27 cellular contexts compared by ENCODE assay signal in the genomic region with DNA sequence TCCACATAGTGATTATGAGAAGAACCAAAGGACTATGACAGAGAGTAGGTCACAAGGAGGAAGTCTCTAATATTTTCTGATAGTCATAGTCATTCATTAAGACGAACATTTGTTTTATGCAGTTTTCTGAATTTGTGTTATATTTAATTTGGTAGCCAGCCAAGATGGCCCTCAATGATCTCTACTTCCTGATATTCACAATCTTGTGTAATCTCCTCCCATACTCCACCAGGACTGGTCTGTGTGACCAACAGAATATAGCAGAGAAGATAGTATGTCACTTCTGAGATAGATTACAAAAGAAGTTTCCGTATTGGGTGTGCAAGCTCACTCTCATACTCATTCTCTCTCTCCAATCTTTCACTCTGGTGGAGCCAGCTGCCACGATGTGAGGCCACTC.
"Had no signal": no experiment of that assay in that cellular context is flagged by ENCODE, and none has a peak within 500 bp of the region (broad histone marks: within the 10 kb centered on the region; RNA-seq: fewer than 3 reads in every experiment).

No MANE protein-coding gene starts in this region.

- H3K4me1 Mint-ChIP-seq: activated T-helper 17 cell treated with anti-CD3 and anti-CD28 coated beads, Interleukin-2, amount 50 U/mL, for 72 hours; brain; natural killer cell; stimulated activated naive B cell treated with anti-CD40 and anti-IgM and Interleukin-4, amounts not matched to agents 10 μg/mL and 1 μg/mL and 100 μg/mL, for 72 hours had no signal

- H3K9me3 Mint-ChIP-seq: activated T-helper 17 cell treated with anti-CD3 and anti-CD28 coated beads, Interleukin-2, amount 50 U/mL, for 72 hours; dendritic cell treated with granulocyte-macrophage colony-stimulating factor and Interleukin-4, amounts not matched to agents 40 ng/mL and 50 ng/mL, for 4 days had no signal

- H3K27ac Mint-ChIP-seq: activated CD8-positive, alpha-beta T cell treated with anti-CD3 and anti-CD28 coated beads, Interleukin-2, amount 10 ng/mL, durations not matched to agents 7 days and 5 days; activated naive CD4-positive, alpha-beta T cell treated with anti-CD3 and anti-CD28 coated beads, Interleukin-2, amount 50 U/mL, for 72 hours; activated T-helper 17 cell treated with anti-CD3 and anti-CD28 coated beads, Interleukin-2, amount 50 U/mL, for 72 hours; brain; dendritic cell treated with granulocyte-macrophage colony-stimulating factor and Interleukin-4, amounts not matched to agents 40 ng/mL and 50 ng/mL, for 4 days; natural killer cell; progenitor cell of endocrine pancreas; stimulated activated naive B cell treated with anti-CD40 and anti-IgM and Interleukin-4, amounts not matched to agents 10 μg/mL and 1 μg/mL and 100 μg/mL, for 72 hours had no signal

- DNase-seq: activated CD4-positive, alpha-beta T cell treated with anti-CD3 and anti-CD28 coated beads for 1 hour; activated CD4-positive, alpha-beta T cell treated with anti-CD3 and anti-CD28 coated beads, Interleukin-2, amount 50 U/mL, for 1 hour; activated CD8-positive, alpha-beta T cell treated with anti-CD3 and anti-CD28 coated beads, Interleukin-2, amount 10 ng/mL, durations not matched to agents 7 days and 5 days; activated T-cell treated with anti-CD3 and anti-CD28 coated beads, Interleukin-2, amount 50 U/mL, for 1 hour; aorta; effector memory CD4-positive, alpha-beta T cell; gastrocnemius medialis; head of caudate nucleus; hypothalamus; left ventricle myocardium inferior; mammary epithelial cell; midbrain; natural killer cell; retina; sigmoid colon; stimulated activated CD4-positive, alpha-beta T cell treated with anti-CD3 and anti-CD28 coated beads, Interleukin-2, amount 100 ng/mL, for 48 hours; stimulated activated CD8-positive, alpha-beta memory T cell treated with anti-CD3 and anti-CD28 coated beads, Interleukin-4, amount 100 ng/mL, for 48 hours; stimulated activated naive B cell treated with anti-CD40 and anti-IgM and Interleukin-4, amounts not matched to agents 10 μg/mL and 1 μg/mL and 100 μg/mL, for 72 hours; testis; trophoblast cell; uterus; WERI-Rb-1 had no signal

- ATAC-seq: activated CD8-positive, alpha-beta T cell treated with anti-CD3 and anti-CD28 coated beads, Interleukin-2, amount 10 ng/mL, durations not matched to agents 7 days and 5 days; activated naive CD4-positive, alpha-beta T cell treated with anti-CD3 and anti-CD28 coated beads, Interleukin-2, amount 50 U/mL, for 72 hours; activated T-helper 17 cell treated with anti-CD3 and anti-CD28 coated beads, Interleukin-2, amount 50 U/mL, for 72 hours; gastrocnemius medialis; natural killer cell; stimulated activated naive B cell treated with anti-CD40 and anti-IgM and Interleukin-4, amounts not matched to agents 10 μg/mL and 1 μg/mL and 100 μg/mL, for 72 hours had no signal

- H3K27me3 Mint-ChIP-seq: activated T-helper 17 cell treated with anti-CD3 and anti-CD28 coated beads, Interleukin-2, amount 50 U/mL, for 72 hours; brain; dendritic cell treated with granulocyte-macrophage colony-stimulating factor and Interleukin-4, amounts not matched to agents 40 ng/mL and 50 ng/mL, for 4 days; progenitor cell of endocrine pancreas; stimulated activated naive B cell treated with anti-CD40 and anti-IgM and Interleukin-4, amounts not matched to agents 10 μg/mL and 1 μg/mL and 100 μg/mL, for 72 hours had no signal

- H3K4me3 Mint-ChIP-seq: activated CD8-positive, alpha-beta T cell treated with anti-CD3 and anti-CD28 coated beads, Interleukin-2, amount 10 ng/mL, durations not matched to agents 7 days and 5 days; activated T-helper 17 cell treated with anti-CD3 and anti-CD28 coated beads, Interleukin-2, amount 50 U/mL, for 72 hours; brain; dendritic cell treated with granulocyte-macrophage colony-stimulating factor and Interleukin-4, amounts not matched to agents 40 ng/mL and 50 ng/mL, for 4 days; natural killer cell; stimulated activated naive B cell treated with anti-CD40 and anti-IgM and Interleukin-4, amounts not matched to agents 10 μg/mL and 1 μg/mL and 100 μg/mL, for 72 hours had no signal
